In genomic region chr7:2086229-2086628, GRCh38 we compare ENCODE assay signal across 15 cellular contexts.
DNase-seq lines count a peak whose midpoint lies in the region; ATAC-seq, FAIRE-seq and TF ChIP-seq lines count a peak whose summit lies in the region.
"Had no signal": no experiment of that assay in that cellular context is flagged by ENCODE, and none has a peak within 500 bp of the region (broad histone marks: within the 10 kb centered on the region; RNA-seq: fewer than 3 reads in every experiment).

No MANE protein-coding gene starts in this region.

- peak; percentile 42 to 58 for DNase-seq in heart right ventricle
- no peak for DNase-seq in right atrium auricular region (ENCODE audit: low spot score)
- DNase-seq in H1 (ENCODE audit: low read depth in 1 of 2, low spot score in 2 of 2), result no peak
- DNase-seq in naive thymus-derived CD8-positive, alpha-beta T cell, result no peak
- no peak for DNase-seq in nephron progenitor cell
- no peak for DNase-seq in NCI-H2081 treated with DMSO at 0.1 percent for 48 hours (lab: John Stamatoyannopoulos, UW)
- DNase-seq: COR-L47, H7, Karpas-422, MG63, NCI-H1105 treated with DMSO at 0.1 percent for 48 hours, NCI-H1694 treated with DMSO at 0.1 percent for 48 hours, NCI-H446 had no signal

- no peaks in the 10 kb centered on the region for H3K79me2 ChIP-seq in H1 (ENCODE audit: control insufficient read depth in 1 of 2, insufficient read depth in 2 of 2, low read length in 2 of 2)

- H3K56ac ChIP-seq in H1 (replicated peaks; ENCODE audit: insufficient read length, low read depth, low read length), result no peak overlapping the region

- no peak overlapping the region for H2BK20ac ChIP-seq in H1 (ENCODE audit: low read length)

- H3K27me3 ChIP-seq in heart right ventricle, result no peaks in the 10 kb centered on the region
- H3K27me3 ChIP-seq in right atrium auricular region, result no peaks in the 10 kb centered on the region
- no peaks in the 10 kb centered on the region for H3K27me3 ChIP-seq in H1 (replicated peaks in 1 of 4; ENCODE audit: control insufficient read depth in 3 of 4, extremely low read depth in 1 of 4, insufficient read depth in 3 of 4, low read length in 3 of 4)
- H3K27me3 ChIP-seq: MG63 had no signal

- H3K14ac ChIP-seq in H1 (ENCODE audit: insufficient read length), result no peak overlapping the region

- no peak overlapping the region for H2BK12ac ChIP-seq in H1 (ENCODE audit: low read depth, low read length)

- peak overlapping the region in 1 of 10 donors; percentile 37 for H3K4me3 Mint-ChIP-seq in naive thymus-derived CD8-positive, alpha-beta T cell
- H3K4me3 Mint-ChIP-seq in nephron progenitor cell, result no peak overlapping the region

- no peak overlapping the region for H4K91ac ChIP-seq in H1 (replicated peaks; ENCODE audit: insufficient read length, low read length)

- no peak overlapping the region for H2BK5ac ChIP-seq in H1 (ENCODE audit: low read depth, low read length)

- H2BK120ac ChIP-seq in H1 (replicated peaks; ENCODE audit: low read depth, low read length), result no peak overlapping the region

- no peak for TF ChIP-seq POLR2A in H1 (IDR thresholded peaks at IDR 0.05; ENCODE audit: control extremely low read depth in 1 of 2, low read depth in 2 of 2, low read length in 2 of 2)

- H3K4ac ChIP-seq in H1 (replicated peaks; ENCODE audit: insufficient read length, low read depth, low read length), result no peak overlapping the region

- H3K4me1 Mint-ChIP-seq in naive thymus-derived CD8-positive, alpha-beta T cell, result peaks cover 29 to 53% (median 47%) of the 10 kb centered on the region in 4 donors
- H3K4me1 Mint-ChIP-seq in nephron progenitor cell, result peaks cover 63% of the 10 kb centered on the region

- TF ChIP-seq RAD21 in H1 (IDR thresholded peaks at IDR 0.05 in 1 of 2, conservative IDR thresholded peaks at IDR 0.05 in 1 of 2; ENCODE audit: low read depth in 2 of 2, low read length in 2 of 2), result no peak

- no peak overlapping the region for H3K18ac ChIP-seq in H1 (ENCODE audit: extremely low read depth, low read length)

- H3K23me2 ChIP-seq in H1 (ENCODE audit: low read depth, low read length), result no peaks in the 10 kb centered on the region

- H3K4me3 ChIP-seq in heart right ventricle, result no peak overlapping the region
- H3K4me3 ChIP-seq in right atrium auricular region, result no peak overlapping the region
- H3K4me3 ChIP-seq in H1 (ENCODE audit: extremely low read depth in 1 of 4, insufficient read depth in 2 of 4, low read depth in 3 of 4, low read length in 4 of 4), result no peak overlapping the region
- H3K4me3 ChIP-seq: MG63, SK-N-MC had no signal

- POLR2A ChIA-PET in H1 (lab: Charles Lee; ENCODE audit: partially characterized antibody), result no interaction called here
- POLR2A ChIA-PET in naive thymus-derived CD8-positive, alpha-beta T cell (lab: Charles Lee), result interaction anchor here (0.6 kb wide), 1 partner anchor 511 kb away, joined by 6 read pairs; no protein-coding TSS in a partner anchor

- TF ChIP-seq CTCF in heart right ventricle (IDR thresholded peaks at IDR 0.05) (no peak), right atrium auricular region (IDR thresholded peaks at IDR 0.05) (no peak), H1 (IDR thresholded peaks at IDR 0.05; ENCODE audit: control extremely low read depth in 1 of 3, insufficient read depth in 1 of 3, low read depth in 1 of 3, low read length in 3 of 3) (no peak), nephron progenitor cell (IDR thresholded peaks at IDR 0.05) (no peak)

- 0 out of 2 replicates have a peak overlapping the region, but pooled peaks have one; percentile 6 for H2AK5ac ChIP-seq in H1 (ENCODE audit: low read depth, low read length)

- no peak for FAIRE-seq in H1 (lab: Jason Lieb, UNC)

- H3K4me2 ChIP-seq in H1 (ENCODE audit: insufficient read depth in 1 of 2, low read depth in 2 of 2, low read length in 2 of 2), result no peak overlapping the region

- intact Hi-C loops in heart right ventricle (cut with DNase I), result loop anchor here in 1 of 10 donors (10.0 kb wide), 1 partner anchor 511 kb away; the partner anchor contains the start of gene PSMG3

- WGBS in heart right ventricle, 2 donors, result 58 to 61% methylated on average over 13 of the region's 13 CpGs
- 89% methylated on average over 10 of the region's 13 CpGs; no CpG with 5 or more reads in 1 of the 2 experiments for WGBS in H1 (ENCODE audit: extremely low coverage in 1 of 2, insufficient coverage in 1 of 2, insufficient read length in 1 of 2, insufficient replicate concordance in 2 of 2, low coverage in 1 of 2, low lambda C conversion rate in 2 of 2, missing lambda C conversion rate in 1 of 2), 2 experiments

- H2AFZ ChIP-seq in H1 (ENCODE audit: low read length), result no peak overlapping the region

- H4K8ac ChIP-seq in H1 (ENCODE audit: extremely low read depth, insufficient read depth, low read length), result no peak overlapping the region; the same call in 1 of the 2 replicates

- no peaks in the 10 kb centered on the region for H3K9me3 Mint-ChIP-seq in naive thymus-derived CD8-positive, alpha-beta T cell
- no peaks in the 10 kb centered on the region for H3K9me3 Mint-ChIP-seq in nephron progenitor cell

- H3K9ac ChIP-seq in H1 (replicated peaks in 1 of 4; ENCODE audit: extremely low read depth in 1 of 4, low read depth in 3 of 4, low read length in 3 of 4), result no peak overlapping the region

- no peak overlapping the region for H3K27ac ChIP-seq in heart right ventricle
- H3K27ac ChIP-seq in right atrium auricular region, result no peak overlapping the region
- no peak overlapping the region for H3K27ac ChIP-seq in H1 (ENCODE audit: low read depth, low read length)
- H3K27ac ChIP-seq: SK-N-MC had no signal

- CTCF ChIA-PET in H1 (lab: Charles Lee; ENCODE audit: partially characterized antibody), result interaction anchor here (0.6 to 1.8 kb wide), 5 partner anchors 12 to 23 kb away, joined by 3 to 7 read pairs (median 3); no protein-coding TSS in a partner anchor

- H3K36me3 Mint-ChIP-seq in naive thymus-derived CD8-positive, alpha-beta T cell, result no peaks in the 10 kb centered on the region
- peaks cover 13% of the 10 kb centered on the region for H3K36me3 Mint-ChIP-seq in nephron progenitor cell (ENCODE audit: low read depth)

- H3K27ac Mint-ChIP-seq in naive thymus-derived CD8-positive, alpha-beta T cell, result peak overlapping the region in 6 of 10 donors; percentile 9 to 98 (median 75)
- no peak overlapping the region for H3K27ac Mint-ChIP-seq in nephron progenitor cell

- H3K79me1 ChIP-seq in H1 (ENCODE audit: low read depth, low read length), result no peaks in the 10 kb centered on the region

- H4K20me1 ChIP-seq in H1 (replicated peaks in 1 of 2; ENCODE audit: control insufficient read depth in 1 of 2, insufficient read depth in 2 of 2, low read length in 2 of 2), result peaks cover 0 to 1% of the 10 kb centered on the region in 2 experiments

- peaks cover 0 to 4% (median 0%) of the 10 kb centered on the region in 9 donors for H3K4me1 ChIP-seq in heart right ventricle
- no peaks in the 10 kb centered on the region for H3K4me1 ChIP-seq in right atrium auricular region
- H3K4me1 ChIP-seq in H1 (replicated peaks in 1 of 4; ENCODE audit: control insufficient read depth in 3 of 4, insufficient read depth in 4 of 4, low read length in 3 of 4), result peaks cover 0 to 4% (median 0%) of the 10 kb centered on the region in 4 experiments; a peak in 1 of 7 replicates

- ATAC-seq in heart right ventricle, result peak; percentile 35 to 92 (median 84)
- no peak for ATAC-seq in naive thymus-derived CD8-positive, alpha-beta T cell
- no peak for ATAC-seq in HG02884 (IDR thresholded peaks at IDR 0.05; ENCODE audit: unreplicated experiment)

- no peaks in the 10 kb centered on the region for H3K27me3 Mint-ChIP-seq in naive thymus-derived CD8-positive, alpha-beta T cell
- H3K27me3 Mint-ChIP-seq in nephron progenitor cell (ENCODE audit: low read depth, poor library complexity), result peaks cover 5% of the 10 kb centered on the region

- TF ChIP-seq EP300 in H1 (IDR thresholded peaks at IDR 0.05; ENCODE audit: borderline replicate concordance in 1 of 2, low read depth in 2 of 2, low read length in 2 of 2), result no peak

- H3K36me3 ChIP-seq in heart right ventricle, result peaks cover 0 to 15% (median 0%) of the 10 kb centered on the region in 9 donors
- no peaks in the 10 kb centered on the region for H3K36me3 ChIP-seq in right atrium auricular region
- no peaks in the 10 kb centered on the region for H3K36me3 ChIP-seq in H1 (ENCODE audit: control insufficient read depth in 2 of 4, insufficient read depth in 4 of 4, low read length in 3 of 4)
- H3K36me3 ChIP-seq: MG63 had no signal

- H3K23ac ChIP-seq in H1 (ENCODE audit: insufficient read length), result no peak overlapping the region

- no peak overlapping the region for H4K5ac ChIP-seq in H1 (ENCODE audit: insufficient read length, low read depth, low read length)

- no peak overlapping the region for H2BK15ac ChIP-seq in H1 (ENCODE audit: low read length)

- H3K9me3 ChIP-seq in heart right ventricle (no peaks in the 10 kb centered on the region), right atrium auricular region (no peaks in the 10 kb centered on the region), H1 (ENCODE audit: insufficient read depth in 2 of 2, low read depth in 1 of 2, low read length in 1 of 2) (no peaks in the 10 kb centered on the region)
- H3K9me3 ChIP-seq: MG63 had no signal

TF ChIP-seq in H1, 55 proteins besides CTCF, POLR2A, EP300 and RAD21:
- no peak for TF ChIP-seq ATF2 (IDR thresholded peaks at IDR 0.05; ENCODE audit: low read length)

Comparison
In these comparisons a context has a peak if more than half of its experiments do, and no peak if none do; other contexts are left out.
1. DNase-seq: peak in heart right ventricle (2 of 2); none in right atrium auricular region (single experiment), H1 (0 of 2), naive thymus-derived CD8-positive, alpha-beta T cell (0 of 10), nephron progenitor cell (single experiment) and NCI-H2081 treated with DMSO at 0.1 percent for 48 hours (single experiment).
2. ATAC-seq: peak in heart right ventricle (8 of 8); none in naive thymus-derived CD8-positive, alpha-beta T cell (0 of 2) and HG02884 (single experiment).